8 cellular contexts compared by ENCODE assay signal in genomic region chr16:48613061-48613957, GRCh38. TPM values are rescaled to one million over a fixed set of nuclear protein-coding genes. Genes with fewer than 3 reads are reported as not detected.
DNase-seq lines count a peak whose midpoint lies in the region; ATAC-seq, FAIRE-seq and TF ChIP-seq lines count a peak whose summit lies in the region.

No MANE protein-coding gene starts in this region.

- H3K79me2 ChIP-seq in GM23338 (replicated peaks; ENCODE audit: insufficient read depth) = peaks cover 12% of the 10 kb centered on the region

- peaks cover 33% of the 10 kb centered on the region for H3K4me1 Mint-ChIP-seq in GM23338

- no peak overlapping the region; the same call in 2 of the 3 replicates for H3K4me3 Mint-ChIP-seq in GM23338

- H3K4me2 ChIP-seq in GM23338 = peak overlapping the region; percentile 45; the same call in 1 of the 2 replicates

- peak overlapping the region; percentile 55; the same call in 1 of the 2 replicates for H3K27ac Mint-ChIP-seq in GM23338

- ATAC-seq in GM23338 = no peak
- ATAC-seq in lower lobe of right lung = peak in 1 of 2 donors; percentile 12

- peaks cover 7% of the 10 kb centered on the region; the same call in 1 of the 2 replicates for H4K20me1 ChIP-seq in GM23338 (replicated peaks; ENCODE audit: insufficient read depth)

- DNase-seq in GM06990 (ENCODE audit: extremely low read depth, insufficient read length) = peak; percentile 30
- peak; percentile 45 for DNase-seq in GM23338 (ENCODE audit: low spot score)
- DNase-seq in NT2/D1 (ENCODE audit: low read depth, low spot score) = no peak
- DNase-seq in activated naive CD4-positive, alpha-beta T cell treated with anti-CD3 and anti-CD28 coated beads, Interleukin-2, amount 50 U/mL, for 16 hours = peak; percentile 34
- no peak for DNase-seq in lower lobe of right lung
- DNase-seq in urothelium cell line (ENCODE audit: low spot score) = no peak
- no peak for DNase-seq in NCI-H748 treated with DMSO at 0.1 percent for 48 hours (lab: John Stamatoyannopoulos, UW)
- no peak for DNase-seq in mucosa of gallbladder (ENCODE audit: low spot score)

- H3K27ac ChIP-seq in GM23338 (ENCODE audit: low read depth) (peak overlapping the region; percentile 28), lower lobe of right lung (peak overlapping the region; percentile 95)

- H3K27me3 Mint-ChIP-seq in GM23338 (ENCODE audit: insufficient read depth, low read depth, poor library complexity) = peaks cover 7% of the 10 kb centered on the region

- FAIRE-seq in urothelium cell line (lab: Jason Lieb, UNC) = no peak

- peaks cover 17% of the 10 kb centered on the region for H3K4me1 ChIP-seq in GM23338 (ENCODE audit: insufficient read depth)
- peaks cover 2% of the 10 kb centered on the region for H3K4me1 ChIP-seq in NT2/D1 (ENCODE audit: insufficient read depth, insufficient read length)
- peaks cover 57% of the 10 kb centered on the region for H3K4me1 ChIP-seq in lower lobe of right lung

- H3K36me3 ChIP-seq in GM06990 (ENCODE audit: control insufficient read depth, insufficient read depth, low read length) = no peaks in the 10 kb centered on the region
- no peaks in the 10 kb centered on the region for H3K36me3 ChIP-seq in GM23338 (ENCODE audit: insufficient read depth)
- H3K36me3 ChIP-seq in NT2/D1 (ENCODE audit: insufficient read depth, insufficient read length, low read length) = peaks cover 4% of the 10 kb centered on the region
- H3K36me3 ChIP-seq in lower lobe of right lung = no peaks in the 10 kb centered on the region

- no peaks in the 10 kb centered on the region for H3K27me3 ChIP-seq in GM06990 (replicated peaks; ENCODE audit: control insufficient read depth, insufficient read depth, low read length)
- no peaks in the 10 kb centered on the region for H3K27me3 ChIP-seq in GM23338 (ENCODE audit: insufficient read depth)
- H3K27me3 ChIP-seq in NT2/D1 (ENCODE audit: insufficient read depth, insufficient read length) = no peaks in the 10 kb centered on the region
- H3K27me3 ChIP-seq in lower lobe of right lung (ENCODE audit: low read depth) = no peaks in the 10 kb centered on the region

- intact Hi-C loops in lower lobe of right lung (cut with DNase I) = no loop called here

- no peaks in the 10 kb centered on the region for H3K9me3 ChIP-seq in NT2/D1 (ENCODE audit: insufficient read depth, low read length)
- no peaks in the 10 kb centered on the region for H3K9me3 ChIP-seq in lower lobe of right lung

- 0 out of 2 replicates have a peak overlapping the region, but pooled peaks have one; percentile 40 for H2AFZ ChIP-seq in GM23338

- peaks cover 5% of the 10 kb centered on the region; the same call in 2 of the 3 replicates for H3K36me3 Mint-ChIP-seq in GM23338 (ENCODE audit: low read depth)

- no peaks in the 10 kb centered on the region for H3K9me2 ChIP-seq in GM23338 (ENCODE audit: insufficient read depth)

- H3K4me3 ChIP-seq in GM06990 (replicated peaks; ENCODE audit: low read depth, low read length) (0 out of 2 replicates have a peak overlapping the region, but pooled peaks have one; percentile 13), GM23338 (no peak overlapping the region), NT2/D1 (ENCODE audit: insufficient read length, low read depth) (no peak overlapping the region), lower lobe of right lung (no peak overlapping the region)

- no peaks in the 10 kb centered on the region; the same call in 1 of the 2 replicates for H3F3A ChIP-seq in GM23338 (replicated peaks; ENCODE audit: low read depth)

- peak overlapping the region; percentile 28 for H3K9ac ChIP-seq in NT2/D1 (ENCODE audit: insufficient read length, low read depth)

- TF ChIP-seq CTCF in GM06990 (IDR thresholded peaks at IDR 0.05; ENCODE audit: insufficient read depth, low read length, poor library complexity, severe bottlenecking) (no peak), GM23338 (conservative IDR thresholded peaks at IDR 0.05; ENCODE audit: low read depth in 2 of 2) (no peak), lower lobe of right lung (IDR thresholded peaks at IDR 0.05) (no peak)

- peaks cover 3% of the 10 kb centered on the region; the same call in 2 of the 3 replicates for H3K9me3 Mint-ChIP-seq in GM23338

TF ChIP-seq in GM23338, 12 proteins besides CTCF, POLR2A, EP300 and RAD21 (continues in another document):
- no peak for TF ChIP-seq ZNF462 (CRISPR knock-in tag; IDR thresholded peaks at IDR 0.05)
- TF ChIP-seq, protein P1, sequence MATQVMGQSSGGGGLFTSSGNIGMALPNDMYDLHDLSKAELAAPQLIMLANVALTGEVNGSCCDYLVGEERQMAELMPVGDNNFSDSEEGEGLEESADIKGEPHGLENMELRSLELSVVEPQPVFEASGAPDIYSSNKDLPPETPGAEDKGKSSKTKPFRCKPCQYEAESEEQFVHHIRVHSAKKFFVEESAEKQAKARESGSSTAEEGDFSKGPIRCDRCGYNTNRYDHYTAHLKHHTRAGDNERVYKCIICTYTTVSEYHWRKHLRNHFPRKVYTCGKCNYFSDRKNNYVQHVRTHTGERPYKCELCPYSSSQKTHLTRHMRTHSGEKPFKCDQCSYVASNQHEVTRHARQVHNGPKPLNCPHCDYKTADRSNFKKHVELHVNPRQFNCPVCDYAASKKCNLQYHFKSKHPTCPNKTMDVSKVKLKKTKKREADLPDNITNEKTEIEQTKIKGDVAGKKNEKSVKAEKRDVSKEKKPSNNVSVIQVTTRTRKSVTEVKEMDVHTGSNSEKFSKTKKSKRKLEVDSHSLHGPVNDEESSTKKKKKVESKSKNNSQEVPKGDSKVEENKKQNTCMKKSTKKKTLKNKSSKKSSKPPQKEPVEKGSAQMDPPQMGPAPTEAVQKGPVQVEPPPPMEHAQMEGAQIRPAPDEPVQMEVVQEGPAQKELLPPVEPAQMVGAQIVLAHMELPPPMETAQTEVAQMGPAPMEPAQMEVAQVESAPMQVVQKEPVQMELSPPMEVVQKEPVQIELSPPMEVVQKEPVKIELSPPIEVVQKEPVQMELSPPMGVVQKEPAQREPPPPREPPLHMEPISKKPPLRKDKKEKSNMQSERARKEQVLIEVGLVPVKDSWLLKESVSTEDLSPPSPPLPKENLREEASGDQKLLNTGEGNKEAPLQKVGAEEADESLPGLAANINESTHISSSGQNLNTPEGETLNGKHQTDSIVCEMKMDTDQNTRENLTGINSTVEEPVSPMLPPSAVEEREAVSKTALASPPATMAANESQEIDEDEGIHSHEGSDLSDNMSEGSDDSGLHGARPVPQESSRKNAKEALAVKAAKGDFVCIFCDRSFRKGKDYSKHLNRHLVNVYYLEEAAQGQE (IDR thresholded peaks at IDR 0.05; ENCODE audit: unreplicated experiment) = no peak

RNA-seq across cellular contexts. Expression of gene N4BP1, which starts 3.3 kb away (rescaled TPM):
- 25.7 and 27.3 TPM in 2 replicates for total RNA-seq in GM23338 (2014; rRNA removed; shearing (Covaris generic))
- polyA plus RNA-seq in GM23338 (2016; fragmentation: Nextera tagmentation; extraction: Ambion mirVana) = 14.6 and 16.4 TPM in 2 replicates
- total RNA-seq in lower lobe of right lung (64.9 TPM), mucosa of gallbladder (30.7 TPM)

Comparison
In these comparisons a context has a peak if more than half of its experiments do, and no peak if none do; other contexts are left out.
1. DNase-seq: peak in GM06990 (single experiment), GM23338 (single experiment) and activated naive CD4-positive, alpha-beta T cell treated with anti-CD3 and anti-CD28 coated beads, Interleukin-2, amount 50 U/mL, for 16 hours (single experiment); none in NT2/D1 (single experiment), lower lobe of right lung (single experiment), urothelium cell line (single experiment), NCI-H748 treated with DMSO at 0.1 percent for 48 hours (single experiment) and mucosa of gallbladder (single experiment).